23 cellular contexts compared by ENCODE assay signal in genomic region chr7:95001815-95002561, GRCh38.
"Had no signal": no experiment of that assay in that cellular context is flagged by ENCODE, and none has a peak within 500 bp of the region (broad histone marks: within the 10 kb centered on the region; RNA-seq: fewer than 3 reads in every experiment).

No MANE protein-coding gene starts in this region.

- H3K9me3 ChIP-seq: esophagus squamous epithelium, gastroesophageal sphincter, left ventricle myocardium inferior, ovary, suprapubic skin, thyroid gland, vagina had no signal

- H3K27me3 Mint-ChIP-seq: dendritic cell treated with granulocyte-macrophage colony-stimulating factor and Interleukin-4, amounts not matched to agents 40 ng/mL and 50 ng/mL, for 4 days; effector memory CD8-positive, alpha-beta T cell; type B pancreatic cell had no signal

- H3K36me3 Mint-ChIP-seq: immature natural killer cell; naive thymus-derived CD4-positive, alpha-beta T cell; neural progenitor cell; stimulated activated effector memory CD8-positive, alpha-beta T cell treated with anti-CD3 and anti-CD28 coated beads, Interleukin-12 subunit alpha, Interleukin-12 subunit beta, amount 100 ng/mL, for 72 hours; type B pancreatic cell had no signal

- H3K4me3 ChIP-seq: esophagus squamous epithelium, gastroesophageal sphincter, left ventricle myocardium inferior, neural progenitor cell, ovary, smooth muscle cell, suprapubic skin, thyroid gland, vagina had no signal

- H3K4me3 Mint-ChIP-seq: dendritic cell treated with granulocyte-macrophage colony-stimulating factor and Interleukin-4, amounts not matched to agents 40 ng/mL and 50 ng/mL, for 4 days; effector memory CD8-positive, alpha-beta T cell; immature natural killer cell; naive thymus-derived CD4-positive, alpha-beta T cell; neural progenitor cell; stimulated activated effector memory CD8-positive, alpha-beta T cell treated with anti-CD3 and anti-CD28 coated beads, Interleukin-12 subunit alpha, Interleukin-12 subunit beta, amount 100 ng/mL, for 72 hours; type B pancreatic cell had no signal

- H3K27me3 ChIP-seq: esophagus squamous epithelium, gastroesophageal sphincter, neural progenitor cell, ovary, suprapubic skin, thyroid gland, vagina had no signal

- DNase-seq: effector memory CD8-positive, alpha-beta T cell; esophagus squamous epithelium; foreskin fibroblast; glutamatergic neuron; immature natural killer cell; left ventricle myocardium inferior; mammary epithelial cell; naive thymus-derived CD4-positive, alpha-beta T cell; nucleus accumbens; ovary; right cardiac atrium; stimulated activated CD4-positive, alpha-beta T cell treated with anti-CD3 and anti-CD28 coated beads, Interleukin-4, amount 100 ng/mL, for 1 hour; stimulated activated CD8-positive, alpha-beta memory T cell treated with anti-CD3 and anti-CD28 coated beads, Interleukin-4, amount 100 ng/mL, for 48 hours; stimulated activated naive CD8-positive, alpha-beta T cell treated with anti-CD3 and anti-CD28 coated beads, Interleukin-15, Interleukin-2, amounts not matched to agents 100 U/mL and 50 U/mL, for 24 hours; thyroid gland had no signal

- ATAC-seq: effector memory CD8-positive, alpha-beta T cell; gastroesophageal sphincter; naive thymus-derived CD4-positive, alpha-beta T cell; right cardiac atrium; stimulated activated effector memory CD8-positive, alpha-beta T cell treated with anti-CD3 and anti-CD28 coated beads, Interleukin-12 subunit alpha, Interleukin-12 subunit beta, amount 100 ng/mL, for 72 hours; stimulated activated naive CD8-positive, alpha-beta T cell treated with anti-CD3 and anti-CD28 coated beads, Interleukin-15, Interleukin-2, amounts not matched to agents 100 U/mL and 50 U/mL, for 24 hours had no signal

- H3K27ac ChIP-seq: esophagus squamous epithelium, gastroesophageal sphincter, left ventricle myocardium inferior, neural progenitor cell, ovary, suprapubic skin, thyroid gland, vagina had no signal

- H3K36me3 ChIP-seq: esophagus squamous epithelium, gastroesophageal sphincter, left ventricle myocardium inferior, neural progenitor cell, ovary, suprapubic skin, thyroid gland, vagina had no signal

- H3K27ac Mint-ChIP-seq: dendritic cell treated with granulocyte-macrophage colony-stimulating factor and Interleukin-4, amounts not matched to agents 40 ng/mL and 50 ng/mL, for 4 days; effector memory CD8-positive, alpha-beta T cell; naive thymus-derived CD4-positive, alpha-beta T cell; neural progenitor cell; stimulated activated effector memory CD8-positive, alpha-beta T cell treated with anti-CD3 and anti-CD28 coated beads, Interleukin-12 subunit alpha, Interleukin-12 subunit beta, amount 100 ng/mL, for 72 hours; type B pancreatic cell had no signal

- H3K4me1 ChIP-seq: esophagus squamous epithelium, suprapubic skin, vagina had no signal

- H3K4me1 Mint-ChIP-seq: naive thymus-derived CD4-positive, alpha-beta T cell; stimulated activated effector memory CD8-positive, alpha-beta T cell treated with anti-CD3 and anti-CD28 coated beads, Interleukin-12 subunit alpha, Interleukin-12 subunit beta, amount 100 ng/mL, for 72 hours had no signal

- H3K9me3 Mint-ChIP-seq: dendritic cell treated with granulocyte-macrophage colony-stimulating factor and Interleukin-4, amounts not matched to agents 40 ng/mL and 50 ng/mL, for 4 days; effector memory CD8-positive, alpha-beta T cell; immature natural killer cell; naive thymus-derived CD4-positive, alpha-beta T cell; neural progenitor cell; stimulated activated effector memory CD8-positive, alpha-beta T cell treated with anti-CD3 and anti-CD28 coated beads, Interleukin-12 subunit alpha, Interleukin-12 subunit beta, amount 100 ng/mL, for 72 hours; type B pancreatic cell had no signal
